Comparison of ENCODE assay signal across 8 cellular contexts in the genomic region with DNA sequence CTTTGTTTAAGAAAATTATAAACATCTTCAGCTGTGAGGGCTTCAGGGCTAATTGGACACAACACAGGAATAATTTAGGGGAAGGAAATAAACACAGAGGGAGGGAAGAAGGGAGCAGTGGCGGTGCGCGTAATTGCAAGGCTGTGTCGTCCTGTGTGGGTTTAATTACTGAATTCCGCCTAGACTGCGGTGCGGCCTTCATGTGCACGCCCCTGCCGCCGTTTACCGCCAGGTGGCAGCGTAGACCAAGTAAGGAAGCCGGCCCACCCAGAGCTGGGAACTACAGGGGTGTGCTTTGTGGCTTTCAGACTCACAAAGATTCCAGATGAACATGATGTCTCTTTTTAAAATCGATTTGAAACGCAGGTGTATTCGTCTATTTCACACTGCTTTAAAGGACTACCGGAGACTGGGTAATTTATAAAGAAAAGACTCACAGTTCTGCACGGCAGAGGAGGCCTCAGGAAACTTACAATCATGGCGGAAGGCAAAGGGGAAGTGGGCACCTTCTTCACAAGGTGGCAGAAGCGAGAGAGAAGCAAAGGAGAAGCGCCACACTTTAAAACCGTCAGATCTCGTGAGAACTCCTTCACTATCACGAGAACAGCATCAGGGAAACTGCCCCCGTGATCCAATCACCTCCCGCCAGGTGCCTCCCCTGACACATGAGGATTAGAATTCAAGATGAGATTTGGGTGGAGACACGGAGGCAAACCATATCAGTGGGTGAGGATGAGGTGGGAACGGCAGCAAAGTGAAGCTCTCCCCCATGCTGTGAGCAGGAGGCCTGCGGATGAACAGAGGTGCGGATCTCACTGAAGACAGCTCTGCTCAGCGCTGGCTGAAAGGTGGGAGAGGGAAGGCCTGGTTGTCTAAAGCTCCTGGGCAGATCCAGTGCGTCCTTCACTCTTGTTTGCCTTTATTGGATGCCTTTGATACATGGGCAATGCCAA.
DNase-seq lines count a peak whose midpoint lies in the region; ATAC-seq and TF ChIP-seq lines count a peak whose summit lies in the region.

No MANE protein-coding gene starts in this region.

- no peaks in the 10 kb centered on the region for H3K79me2 ChIP-seq in GM23248 (ENCODE audit: insufficient read depth)

- peak; percentile 96 for ATAC-seq in sciatic nerve

- no peak overlapping the region for H3K4me3 ChIP-seq in GM23248
- no peak overlapping the region for H3K4me3 ChIP-seq in LNCaP clone FGC (ENCODE audit: low read depth, low read length)
- H3K4me3 ChIP-seq in adipocyte (ENCODE audit: low read length) = no peak overlapping the region
- no peak overlapping the region for H3K4me3 ChIP-seq in right atrium auricular region

- no peaks in the 10 kb centered on the region for H3K9me3 ChIP-seq in GM23248 (ENCODE audit: low read depth)
- H3K9me3 ChIP-seq in adipocyte (ENCODE audit: control insufficient read depth, low read length) = peaks cover 16% of the 10 kb centered on the region
- no peaks in the 10 kb centered on the region for H3K9me3 ChIP-seq in right atrium auricular region

- in situ Hi-C loops in GM23248 (cut with MboI) = loop anchor here (5.0 kb wide), 1 partner anchor 212 kb away; no protein-coding TSS in a partner anchor

- no peaks in the 10 kb centered on the region for H3K9me2 ChIP-seq in GM23248 (ENCODE audit: insufficient read depth)

- H4K20me1 ChIP-seq in GM23248 (ENCODE audit: insufficient read depth) = no peaks in the 10 kb centered on the region

- TF ChIP-seq CTCF in LNCaP clone FGC (IDR thresholded peaks at IDR 0.05; ENCODE audit: control insufficient read depth, extremely low read depth, insufficient read depth) (peak; percentile 93), right atrium auricular region (IDR thresholded peaks at IDR 0.05) (peak; percentile 88 to 96)

- H2AFZ ChIP-seq in GM23248 = 0 out of 2 replicates have a peak overlapping the region, but pooled peaks have one; percentile 3

- no peak overlapping the region for H3K4me2 ChIP-seq in GM23248 (ENCODE audit: unreplicated experiment)

- DNase-seq in GM04504 (ENCODE audit: low read depth) (peak; percentile 9), GM23248 (peak; percentile 86), LNCaP clone FGC (ENCODE audit: low read depth) (peak; percentile 8), T-helper 1 cell (peak in 4 of 5 donors; percentile 28 to 47 (median 39)), adipocyte (ENCODE audit: low read depth) (peak; percentile 39), right atrium auricular region (ENCODE audit: low spot score) (peak; percentile 81), sciatic nerve (ENCODE audit: low spot score) (peak; percentile 90), NCI-H2196 treated with DMSO at 0.1 percent for 48 hours (lab: John Stamatoyannopoulos, UW; ENCODE audit: unreplicated experiment) (no peak)

- intact Hi-C loops in sciatic nerve (cut with DNase I) = no loop called here

- no peak overlapping the region for H3K9ac ChIP-seq in GM23248
- no peak overlapping the region for H3K9ac ChIP-seq in adipocyte (ENCODE audit: low read length)

- no peaks in the 10 kb centered on the region for H3K36me3 ChIP-seq in GM23248 (ENCODE audit: low read depth)
- H3K36me3 ChIP-seq in adipocyte (ENCODE audit: control insufficient read depth, insufficient read depth, low read length, severe bottlenecking) = no peaks in the 10 kb centered on the region
- no peaks in the 10 kb centered on the region for H3K36me3 ChIP-seq in right atrium auricular region

- H3K27me3 ChIP-seq in GM23248 (replicated peaks; ENCODE audit: insufficient read depth) = peaks cover 7% of the 10 kb centered on the region; the same call in 1 of the 2 replicates
- H3K27me3 ChIP-seq in adipocyte (replicated peaks; ENCODE audit: control insufficient read depth, insufficient read depth, low read length) = peaks cover 2% of the 10 kb centered on the region
- H3K27me3 ChIP-seq in right atrium auricular region = no peaks in the 10 kb centered on the region

- 34% methylated on average over 32 of the region's 32 CpGs for whole genome bisulfite sequencing in GM23248 (ENCODE audit: low coverage in 1 of 2, low lambda C conversion rate in 2 of 2, missing lambda C conversion rate in 2 of 2), 2 experiments

- peaks cover 5% of the 10 kb centered on the region; the same call in 1 of the 2 replicates for H3F3A ChIP-seq in GM23248 (ENCODE audit: insufficient read depth)

- H3K4me1 ChIP-seq in GM23248 (ENCODE audit: insufficient read depth) (peaks cover 6% of the 10 kb centered on the region; the same call in 1 of the 2 replicates), adipocyte (ENCODE audit: control insufficient read depth, insufficient read depth, low read length) (no peaks in the 10 kb centered on the region), right atrium auricular region (no peaks in the 10 kb centered on the region)

- H3K27ac ChIP-seq in GM23248 = no peak overlapping the region
- no peak overlapping the region for H3K27ac ChIP-seq in right atrium auricular region
